In the genomic region with DNA sequence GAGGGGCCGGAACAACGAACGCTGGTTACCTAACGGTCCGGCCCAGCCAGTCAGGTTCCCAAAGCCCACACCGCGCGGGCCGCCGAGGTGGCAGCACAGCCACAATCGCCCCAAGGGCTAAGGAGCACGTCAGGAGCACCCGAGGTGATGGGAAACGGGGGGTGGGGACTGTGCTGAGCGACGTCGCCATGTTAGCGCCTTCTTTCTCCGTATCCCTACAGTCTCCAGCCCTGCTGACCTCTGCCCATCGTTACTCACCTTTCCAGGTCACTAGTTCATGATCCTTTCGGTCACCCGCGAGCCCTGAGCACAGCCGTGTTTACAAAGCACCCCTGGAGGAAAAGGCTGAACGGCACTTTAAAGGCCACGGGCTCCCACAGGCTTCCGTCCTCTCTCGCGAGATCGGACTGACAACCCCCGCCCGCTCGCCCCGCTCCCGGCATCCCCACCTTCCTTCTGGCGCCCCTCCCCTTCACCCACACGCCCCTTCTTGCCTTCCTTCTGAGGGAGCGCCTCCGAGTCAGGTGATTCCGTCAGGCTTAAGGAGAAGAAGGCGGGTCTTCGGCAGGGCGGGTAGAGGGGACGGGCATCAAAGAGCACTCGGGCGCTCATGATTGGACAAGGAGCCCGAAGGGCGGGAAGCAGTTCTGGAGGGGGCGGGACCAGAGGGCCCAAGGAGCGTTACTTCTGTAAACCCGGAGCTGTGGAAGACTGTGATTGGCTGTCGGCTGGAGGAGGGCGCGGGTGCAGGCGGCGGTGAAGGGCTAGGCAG, we compare ENCODE assay signal across 8 cellular contexts. TPM values are rescaled to one million over a fixed set of nuclear protein-coding genes. Genes with fewer than 3 reads are reported as not detected.
DNase-seq lines count a peak whose midpoint lies in the region; ATAC-seq, FAIRE-seq and TF ChIP-seq lines count a peak whose summit lies in the region.

A gene with protein sequence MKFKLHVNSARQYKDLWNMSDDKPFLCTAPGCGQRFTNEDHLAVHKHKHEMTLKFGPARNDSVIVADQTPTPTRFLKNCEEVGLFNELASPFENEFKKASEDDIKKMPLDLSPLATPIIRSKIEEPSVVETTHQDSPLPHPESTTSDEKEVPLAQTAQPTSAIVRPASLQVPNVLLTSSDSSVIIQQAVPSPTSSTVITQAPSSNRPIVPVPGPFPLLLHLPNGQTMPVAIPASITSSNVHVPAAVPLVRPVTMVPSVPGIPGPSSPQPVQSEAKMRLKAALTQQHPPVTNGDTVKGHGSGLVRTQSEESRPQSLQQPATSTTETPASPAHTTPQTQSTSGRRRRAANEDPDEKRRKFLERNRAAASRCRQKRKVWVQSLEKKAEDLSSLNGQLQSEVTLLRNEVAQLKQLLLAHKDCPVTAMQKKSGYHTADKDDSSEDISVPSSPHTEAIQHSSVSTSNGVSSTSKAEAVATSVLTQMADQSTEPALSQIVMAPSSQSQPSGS (minus strand): TSS at position 412 of the 772 bp plus-strand sequence. CDS start 31,760 bp downstream, outside the sequence.

- H3K4me2 ChIP-seq in keratinocyte (ENCODE audit: control insufficient read depth, extremely low read depth, insufficient read depth, low read depth, low read length) = peak within 1 kb of the TSS; percentile 84

- H3K27me3 Mint-ChIP-seq in chondrocyte (ENCODE audit: low read depth) = no peaks in the 10 kb centered on the region

- H3K9me3 Mint-ChIP-seq in chondrocyte (ENCODE audit: low read depth) = no peaks in the 10 kb centered on the region

- dilution Hi-C loops in keratinocyte (cut with MboI; ENCODE audit: extremely low pct_ligation_motif_present, low sequenced_read_pairs) = no loop called here

- TF ChIP-seq POLR2A in GM19193 (IDR thresholded peaks at IDR 0.05; ENCODE audit: extremely low read depth, insufficient read depth, insufficient read length) = peak; percentile 80

- DNase-seq in AML-193 (lab: John Stamatoyannopoulos, UW) (peak; percentile 98), NCI-H510A treated with DMSO at 0.1 percent for 48 hours (lab: John Stamatoyannopoulos, UW) (peak; percentile 100), chondrocyte (ENCODE audit: low spot score) (peak; percentile 100), keratinocyte (ENCODE audit: low read depth, low spot score) (peak; percentile 96)
- peak; percentile 91 to 94 for DNase-seq in activated CD4-positive, alpha-beta T cell treated with anti-CD3 and anti-CD28 coated beads for 24 hours (ENCODE audit: low read depth in 2 of 2)
- DNase-seq in stimulated activated CD4-positive, alpha-beta T cell treated with anti-CD3 and anti-CD28 coated beads, Interleukin-15, amount 100 ng/mL, for 1 hour (ENCODE audit: low read depth in 1 of 2, low spot score in 1 of 2) = peak; percentile 92 to 93

- H3K9ac ChIP-seq in keratinocyte (ENCODE audit: control insufficient read depth, extremely low read depth, insufficient read depth, low read length) = peak within 1 kb of the TSS; percentile 100

- peak within 1 kb of the TSS; percentile 100 for H3K4me3 Mint-ChIP-seq in chondrocyte (ENCODE audit: unreplicated experiment)

- TF ChIP-seq CTCF in chondrocyte (IDR thresholded peaks at IDR 0.05) = peak; percentile 15
- TF ChIP-seq CTCF in keratinocyte (optimal IDR thresholded peaks at IDR 0.05 in 1 of 3, IDR thresholded peaks at IDR 0.05 in 1 of 3, conservative IDR thresholded peaks at IDR 0.05 in 1 of 3; ENCODE audit: extremely low read depth in 1 of 3, insufficient read depth in 2 of 3, low read length in 3 of 3) = no peak

- no peaks in the 10 kb centered on the region for H3K36me3 ChIP-seq in keratinocyte (ENCODE audit: control insufficient read depth in 2 of 2, extremely low read depth in 1 of 2, insufficient read depth in 2 of 2, low read length in 2 of 2)

- no peaks in the 10 kb centered on the region for H4K20me1 ChIP-seq in keratinocyte (ENCODE audit: control insufficient read depth, extremely low read depth, insufficient read depth, low read length)

- no peaks in the 10 kb centered on the region for H3K36me3 Mint-ChIP-seq in chondrocyte (ENCODE audit: low read depth)

- H3K27ac ChIP-seq in keratinocyte (ENCODE audit: control insufficient read depth, insufficient read depth, low read length) = peak within 1 kb of the TSS; percentile 98

- no peaks in the 10 kb centered on the region for H3K9me3 ChIP-seq in keratinocyte (ENCODE audit: control insufficient read depth, low read depth, low read length)

- H3K4me3 ChIP-seq in keratinocyte (ENCODE audit: control insufficient read depth in 2 of 3, extremely low read depth in 1 of 3, insufficient read depth in 2 of 3, low read depth in 1 of 3, low read length in 3 of 3) = peak within 1 kb of the TSS; percentile 98 to 100 (median 99)

- no peaks in the 10 kb centered on the region for H3K4me1 ChIP-seq in keratinocyte (ENCODE audit: control insufficient read depth, extremely low read depth, insufficient read depth, low read length)

- peak; percentile 97 for ATAC-seq in HG03439 (IDR thresholded peaks at IDR 0.05; ENCODE audit: unreplicated experiment)

- no peaks in the 10 kb centered on the region for H3K27me3 ChIP-seq in keratinocyte (ENCODE audit: control insufficient read depth, extremely low read depth, insufficient read depth, low read length)

- peak; percentile 71 for FAIRE-seq in keratinocyte (lab: Jason Lieb, UNC)

- peak within 1 kb of the TSS; percentile 100 for H3K27ac Mint-ChIP-seq in chondrocyte (ENCODE audit: unreplicated experiment)

- no peaks in the 10 kb centered on the region for H3K9me1 ChIP-seq in keratinocyte (ENCODE audit: control insufficient read depth, extremely low read depth, insufficient read depth, low read length)

- H2AFZ ChIP-seq in keratinocyte (ENCODE audit: control insufficient read depth, low read length) = peak within 1 kb of the TSS; percentile 100

- peaks cover 36% of the 10 kb centered on the region for H3K4me1 Mint-ChIP-seq in chondrocyte (ENCODE audit: low read depth)

- peaks cover 48% of the 10 kb centered on the region for H3K79me2 ChIP-seq in keratinocyte (ENCODE audit: control insufficient read depth, insufficient read depth, low read length)

RNA-seq across cellular contexts. Expression of the gene that starts here (rescaled TPM):
- total RNA-seq in chondrocyte = 55.5 to 61.0 TPM (median 59.8 TPM) in 3 replicates
- 31.6 to 42.7 TPM (median 39.9 TPM) in 3 replicates for polyA plus RNA-seq in keratinocyte
- polyA plus RNA-seq in keratinocyte (2011; ENCODE audit: low read depth) = 12.0 TPM
- polyA plus RNA-seq in keratinocyte (2011; cell fraction: cytosol; rRNA removed) = 24.8 and 47.9 TPM in 2 replicates
- polyA plus RNA-seq in keratinocyte (2011; cell fraction: nucleus; rRNA removed) = 30.5 and 31.3 TPM in 2 replicates
- polyA plus RNA-seq in keratinocyte (2012; ENCODE audit: low replicate concordance) = 8.9 and 14.7 TPM in 2 replicates
- 32.2 to 81.5 TPM (median 70.1 TPM) in 3 replicates for polyA minus RNA-seq in keratinocyte
- 28.6 TPM for polyA minus RNA-seq in keratinocyte (2011; cell fraction: cytosol; rRNA and poly(A)+ RNA removed)
- polyA minus RNA-seq in keratinocyte (2011; cell fraction: nucleus; rRNA and poly(A)+ RNA removed) = 44.2 and 78.7 TPM in 2 replicates

Comparison
In these comparisons a context has a peak if more than half of its experiments do, and no peak if none do; other contexts are left out.
1. Peak in every context shown above with its lines: DNase-seq, ATAC-seq, H3K4me3 ChIP-seq and H3K27ac ChIP-seq.